ENCODE assay signal across 9 cellular contexts in genomic region chr5:170491479-170491878, GRCh38. TPM values are rescaled to one million over a fixed set of nuclear protein-coding genes. Genes with fewer than 3 reads are reported as not detected.
A peak's percentile ranks its signal among the peaks of the same experiment; 100 is the strongest.
DNase-seq lines count a peak whose midpoint lies in the region; ATAC-seq and TF ChIP-seq lines count a peak whose summit lies in the region.
"Had no signal": no experiment of that assay in that cellular context is flagged by ENCODE, and none has a peak within 500 bp of the region (broad histone marks: within the 10 kb centered on the region; RNA-seq: fewer than 3 reads in every experiment).

No MANE protein-coding gene starts in this region.

- H3K4me1 ChIP-seq in GM23338 (ENCODE audit: insufficient read depth) (0 out of 2 replicates have a peak, but pooled peaks cover 3% of the 10 kb centered on the region), sigmoid colon (peaks cover 0 to 20% (median 13%) of the 10 kb centered on the region in 4 donors)

- H3K27ac ChIP-seq in GM23338 (ENCODE audit: low read depth), result no peak overlapping the region
- peak overlapping the region; percentile 22 to 40 (median 34) for H3K27ac ChIP-seq in sigmoid colon

- no peak for ATAC-seq in GM23338
- no peak for ATAC-seq in GM21528 (IDR thresholded peaks at IDR 0.05; ENCODE audit: low FRiP score, unreplicated experiment)
- no peak for ATAC-seq in HG03442 (IDR thresholded peaks at IDR 0.05; ENCODE audit: unreplicated experiment)
- no peak for ATAC-seq in stimulated activated effector memory CD8-positive, alpha-beta T cell treated with anti-CD3 and anti-CD28 coated beads, Interleukin-12 subunit alpha, Interleukin-12 subunit beta, amount 100 ng/mL, for 72 hours

- H3K9me2 ChIP-seq in GM23338 (ENCODE audit: insufficient read depth), result no peaks in the 10 kb centered on the region; the same call in 1 of the 2 replicates

- intact Hi-C loops in sigmoid colon (cut with DNase I), result no loop called here

- no peaks in the 10 kb centered on the region for H3K79me2 ChIP-seq in GM23338 (replicated peaks; ENCODE audit: insufficient read depth)

- no peaks in the 10 kb centered on the region for H4K20me1 ChIP-seq in GM23338 (replicated peaks; ENCODE audit: insufficient read depth)

- H3K27me3 ChIP-seq in GM23338 (ENCODE audit: insufficient read depth) (no peaks in the 10 kb centered on the region), sigmoid colon (no peaks in the 10 kb centered on the region)

- DNase-seq in GM23338 (ENCODE audit: low spot score) (no peak), SKM-1 treated with dmso at 0.1 percent for 144 hours (lab: John Stamatoyannopoulos, UW; ENCODE audit: unreplicated experiment) (peak; percentile 90), foreskin fibroblast (peak; percentile 39 to 55), sigmoid colon (no peak), midbrain (lab: John Stamatoyannopoulos, UW) (no peak)
- no peak for DNase-seq in stimulated activated effector memory CD8-positive, alpha-beta T cell treated with anti-CD3 and anti-CD28 coated beads, Interleukin-12 subunit alpha, Interleukin-12 subunit beta, amount 100 ng/mL, for 72 hours (ENCODE audit: low spot score in 2 of 2)

- no peaks in the 10 kb centered on the region for H3K36me3 ChIP-seq in GM23338 (ENCODE audit: insufficient read depth)
- no peaks in the 10 kb centered on the region for H3K36me3 ChIP-seq in sigmoid colon

- H3K9me3 ChIP-seq in sigmoid colon, result no peaks in the 10 kb centered on the region

- peak overlapping the region; percentile 56; the same call in 1 of the 2 replicates for H2AFZ ChIP-seq in GM23338

- peaks cover 9% of the 10 kb centered on the region for H3K4me1 Mint-ChIP-seq in GM23338
- H3K4me1 Mint-ChIP-seq in stimulated activated effector memory CD8-positive, alpha-beta T cell treated with anti-CD3 and anti-CD28 coated beads, Interleukin-12 subunit alpha, Interleukin-12 subunit beta, amount 100 ng/mL, for 72 hours, result peaks cover 4% of the 10 kb centered on the region

- H3F3A ChIP-seq in GM23338 (replicated peaks; ENCODE audit: low read depth), result no peaks in the 10 kb centered on the region

- H3K36me3 Mint-ChIP-seq in GM23338 (ENCODE audit: low read depth), result no peaks in the 10 kb centered on the region
- H3K36me3 Mint-ChIP-seq in stimulated activated effector memory CD8-positive, alpha-beta T cell treated with anti-CD3 and anti-CD28 coated beads, Interleukin-12 subunit alpha, Interleukin-12 subunit beta, amount 100 ng/mL, for 72 hours, result no peaks in the 10 kb centered on the region

- H3K27ac Mint-ChIP-seq in GM23338, result no peak overlapping the region
- H3K27ac Mint-ChIP-seq in stimulated activated effector memory CD8-positive, alpha-beta T cell treated with anti-CD3 and anti-CD28 coated beads, Interleukin-12 subunit alpha, Interleukin-12 subunit beta, amount 100 ng/mL, for 72 hours, result no peak overlapping the region

- WGBS in sigmoid colon, 2 donors, result 60 to 77% methylated on average over 5 of the region's 5 CpGs

- TF ChIP-seq POLR2A in sigmoid colon (IDR thresholded peaks at IDR 0.05), result no peak

- no peak overlapping the region for H3K4me2 ChIP-seq in GM23338

- peaks cover 4% of the 10 kb centered on the region for H3K27me3 Mint-ChIP-seq in GM23338 (ENCODE audit: insufficient read depth, low read depth, poor library complexity)

- TF ChIP-seq CTCF in GM23338 (conservative IDR thresholded peaks at IDR 0.05; ENCODE audit: low read depth in 2 of 2), result no peak
- TF ChIP-seq CTCF in foreskin fibroblast (IDR thresholded peaks at IDR 0.05; ENCODE audit: low read depth, low read length), result no peak
- no peak for TF ChIP-seq CTCF in sigmoid colon (IDR thresholded peaks at IDR 0.05)

- TF ChIP-seq EP300 in sigmoid colon (IDR thresholded peaks at IDR 0.05), result peak in 1 of 4 donors; percentile 28

- no peaks in the 10 kb centered on the region; the same call in 2 of the 3 replicates for H3K9me3 Mint-ChIP-seq in GM23338
- H3K9me3 Mint-ChIP-seq in stimulated activated effector memory CD8-positive, alpha-beta T cell treated with anti-CD3 and anti-CD28 coated beads, Interleukin-12 subunit alpha, Interleukin-12 subunit beta, amount 100 ng/mL, for 72 hours, result no peaks in the 10 kb centered on the region

- no peak overlapping the region for H3K4me3 Mint-ChIP-seq in GM23338
- no peak overlapping the region for H3K4me3 Mint-ChIP-seq in stimulated activated effector memory CD8-positive, alpha-beta T cell treated with anti-CD3 and anti-CD28 coated beads, Interleukin-12 subunit alpha, Interleukin-12 subunit beta, amount 100 ng/mL, for 72 hours

- no peak overlapping the region for H3K4me3 ChIP-seq in GM23338
- H3K4me3 ChIP-seq in foreskin fibroblast (ENCODE audit: low read depth in 1 of 2, low read length in 2 of 2), result no peak overlapping the region
- no peak overlapping the region for H3K4me3 ChIP-seq in sigmoid colon

TF ChIP-seq in GM23338, 12 proteins besides CTCF, POLR2A, EP300 and RAD21 (continues in another document):
- no peak for TF ChIP-seq ZNF114 (CRISPR knock-in tag; IDR thresholded peaks at IDR 0.05)
- no peak for TF ChIP-seq ETS1 (IDR thresholded peaks at IDR 0.05)
- no peak for TF ChIP-seq EZH2 (IDR thresholded peaks at IDR 0.05; ENCODE audit: low read depth, unreplicated experiment)
- TF ChIP-seq ZNF462 (CRISPR knock-in tag; IDR thresholded peaks at IDR 0.05), result no peak
- TF ChIP-seq EZH2phosphoT487 (IDR thresholded peaks at IDR 0.05; ENCODE audit: unreplicated experiment), result no peak
- TF ChIP-seq POLR2AphosphoS5 (IDR thresholded peaks at IDR 0.05; ENCODE audit: low read depth), result no peak
- no peak for TF ChIP-seq JUNB (IDR thresholded peaks at IDR 0.05; ENCODE audit: unreplicated experiment)
- TF ChIP-seq STAT1 (IDR thresholded peaks at IDR 0.05; ENCODE audit: unreplicated experiment), result no peak
- no peak for TF ChIP-seq CREB1 (CRISPR knock-in tag; IDR thresholded peaks at IDR 0.05; ENCODE audit: low read depth)

RNA-seq across cellular contexts. Expression of gene KCNIP1, which starts 12.3 kb away (rescaled TPM):
- total RNA-seq in GM23338 (2014; rRNA removed; shearing (Covaris generic)), result 0.31 and 3.0 TPM in 2 replicates
- 0.42 and 0.87 TPM in 2 replicates for polyA plus RNA-seq in GM23338 (2016; fragmentation: Nextera tagmentation; extraction: Ambion mirVana)
- total RNA-seq in sigmoid colon, result 1 to 10 TPM in 3 of 4 donors, under 1 TPM in 1; 0.49 to 2.8 (median 1.3) TPM
- under 1 TPM in 1 of 3 donors, not detected in 2; 0.28 TPM for polyA plus RNA-seq in sigmoid colon
- total RNA-seq: T-helper 1 cell treated with Interleukin-12 subunit alpha and Interleukin-12 subunit beta and Interleukin-4 antibody, amounts not matched to agents 30 ng/mL and 1 ng/mL, for 36 hours had no signal

Comparison
In these comparisons a context has a peak if more than half of its experiments do, and no peak if none do; other contexts are left out.
1. DNase-seq: peak in SKM-1 treated with dmso at 0.1 percent for 144 hours (single experiment) and foreskin fibroblast (2 of 2); none in GM23338 (single experiment), sigmoid colon (single experiment), stimulated activated effector memory CD8-positive, alpha-beta T cell treated with anti-CD3 and anti-CD28 coated beads, Interleukin-12 subunit alpha, Interleukin-12 subunit beta, amount 100 ng/mL, for 72 hours (0 of 2) and midbrain (single experiment).